ENCODE assay signal across 9 cellular contexts in the genomic region with DNA sequence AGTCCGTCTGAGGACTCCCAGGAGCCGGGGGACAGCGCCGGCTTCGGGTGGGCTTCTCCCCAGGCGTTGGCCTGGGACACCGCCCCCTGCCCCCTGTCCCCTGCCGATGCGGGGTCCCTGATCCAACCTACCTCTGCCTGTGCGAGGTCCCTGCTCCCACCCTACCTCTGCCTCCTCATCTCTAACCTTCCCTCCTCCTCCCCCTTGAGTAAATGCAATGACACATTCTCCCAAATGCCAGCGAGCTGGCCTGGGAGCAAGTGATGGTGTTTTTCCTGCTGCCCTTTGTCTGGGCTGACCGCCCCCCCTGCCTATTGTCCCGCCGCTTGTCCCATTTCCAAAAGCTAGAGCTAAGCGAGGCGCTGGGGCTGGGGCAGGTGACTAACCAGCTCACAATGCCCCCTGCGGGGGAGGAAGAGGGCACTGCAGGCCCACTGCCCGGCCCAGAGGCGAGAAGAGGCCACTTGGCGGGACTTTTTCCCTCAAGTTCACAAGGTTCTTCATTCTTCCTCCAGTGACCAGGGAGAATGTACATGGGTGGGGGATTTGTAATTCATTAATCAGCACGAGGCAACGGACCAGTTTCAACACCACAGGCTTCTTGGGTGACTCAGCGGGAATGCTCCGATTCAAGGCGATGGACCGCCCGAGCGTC. TPM values are rescaled to one million over a fixed set of nuclear protein-coding genes. Genes with fewer than 3 reads are reported as not detected.
DNase-seq lines count a peak whose midpoint lies in the region; FAIRE-seq and TF ChIP-seq lines count a peak whose summit lies in the region.
"Had no signal": no experiment of that assay in that cellular context is flagged by ENCODE, and none has a peak within 500 bp of the region (broad histone marks: within the 10 kb centered on the region; RNA-seq: fewer than 3 reads in every experiment).

No MANE protein-coding gene starts in this region.

- H2BK5ac ChIP-seq in H1 (ENCODE audit: low read depth, low read length): peak overlapping the region; percentile 71; the same call in 1 of the 2 replicates

- CTCF ChIA-PET in H1 (lab: Charles Lee; ENCODE audit: partially characterized antibody): interaction anchor here (0.9 to 34.8 kb wide), 7 partner anchors 8 to 255 kb away, joined by 3 to 1305 read pairs (median 7); a partner anchor contains a TSS

- no peaks in the 10 kb centered on the region for H3K9me3 ChIP-seq in WERI-Rb-1 (ENCODE audit: severe bottlenecking)
- H3K9me3 ChIP-seq in H1 (ENCODE audit: insufficient read depth in 2 of 2, low read depth in 1 of 2, low read length in 1 of 2): no peaks in the 10 kb centered on the region

- peak in 1 of 2 experiments; percentile 3; a peak in 1 of 4 replicates for TF ChIP-seq RAD21 in H1 (IDR thresholded peaks at IDR 0.05 in 1 of 2, conservative IDR thresholded peaks at IDR 0.05 in 1 of 2; ENCODE audit: low read depth in 2 of 2, low read length in 2 of 2)

- H3K56ac ChIP-seq in H1 (replicated peaks; ENCODE audit: insufficient read length, low read depth, low read length): no peak overlapping the region

- no peak overlapping the region for H4K5ac ChIP-seq in H1 (ENCODE audit: insufficient read length, low read depth, low read length)

- no peak overlapping the region for H2BK20ac ChIP-seq in H1 (ENCODE audit: low read length)

- peak overlapping the region; percentile 87 to 96 for H3K4me2 ChIP-seq in H1 (ENCODE audit: insufficient read depth in 1 of 2, low read depth in 2 of 2, low read length in 2 of 2)

- WGBS in H1 (ENCODE audit: extremely low coverage in 1 of 2, insufficient coverage in 1 of 2, insufficient read length in 1 of 2, insufficient replicate concordance in 2 of 2, low coverage in 1 of 2, low lambda C conversion rate in 2 of 2, missing lambda C conversion rate in 1 of 2), 2 experiments: 1% methylated on average over 26 of the region's 28 CpGs; no CpG with 5 or more reads in 1 of the 2 experiments

- no peak overlapping the region for H3K14ac ChIP-seq in H1 (ENCODE audit: insufficient read length)

- H4K8ac ChIP-seq in H1 (ENCODE audit: extremely low read depth, insufficient read depth, low read length): no peak overlapping the region; the same call in 1 of the 2 replicates

- H3K36me3 ChIP-seq in WERI-Rb-1 (no peaks in the 10 kb centered on the region), H1 (ENCODE audit: control insufficient read depth in 2 of 4, insufficient read depth in 4 of 4, low read length in 3 of 4) (no peaks in the 10 kb centered on the region)

- H3K4me3 ChIP-seq in WERI-Rb-1 (ENCODE audit: low read depth, low read length): peak overlapping the region; percentile 57
- peak overlapping the region; percentile 41 to 77 (median 51) for H3K4me3 ChIP-seq in H1 (ENCODE audit: extremely low read depth in 1 of 4, insufficient read depth in 2 of 4, low read depth in 3 of 4, low read length in 4 of 4)

- H3K27me3 ChIP-seq in WERI-Rb-1 (ENCODE audit: insufficient read depth, low read depth, severe bottlenecking): no peaks in the 10 kb centered on the region
- peaks cover 7 to 69% (median 57%) of the 10 kb centered on the region in 4 experiments for H3K27me3 ChIP-seq in H1 (replicated peaks in 1 of 4; ENCODE audit: control insufficient read depth in 3 of 4, extremely low read depth in 1 of 4, insufficient read depth in 3 of 4, low read length in 3 of 4)

- peaks cover 25% of the 10 kb centered on the region; the same call in 1 of the 2 replicates for H3K23me2 ChIP-seq in H1 (ENCODE audit: low read depth, low read length)

- H2BK12ac ChIP-seq in H1 (ENCODE audit: low read depth, low read length): peak overlapping the region; percentile 50; the same call in 1 of the 2 replicates

- H3K79me1 ChIP-seq in H1 (ENCODE audit: low read depth, low read length): no peaks in the 10 kb centered on the region

- no peak for TF ChIP-seq EP300 in H1 (IDR thresholded peaks at IDR 0.05; ENCODE audit: borderline replicate concordance in 1 of 2, low read depth in 2 of 2, low read length in 2 of 2)

- H3K79me2 ChIP-seq in H1 (ENCODE audit: control insufficient read depth in 1 of 2, insufficient read depth in 2 of 2, low read length in 2 of 2): no peaks in the 10 kb centered on the region

- no peak overlapping the region for H3K27ac ChIP-seq in WERI-Rb-1
- H3K27ac ChIP-seq in H1 (ENCODE audit: low read depth, low read length): no peak overlapping the region

- H3K9ac ChIP-seq in H1 (replicated peaks in 1 of 4; ENCODE audit: extremely low read depth in 1 of 4, low read depth in 3 of 4, low read length in 3 of 4): no peak overlapping the region

- POLR2A ChIA-PET in H1 (lab: Charles Lee; ENCODE audit: partially characterized antibody): interaction anchor here (0.9 to 1.8 kb wide), 5 partner anchors 8 to 21 kb away, joined by 3 to 5 read pairs (median 4); a partner anchor contains a TSS

- H3K4me1 Mint-ChIP-seq in IgD-negative memory B cell: peaks cover 22 to 34% (median 28%) of the 10 kb centered on the region in 3 donors

- TF ChIP-seq POLR2A in H1 (IDR thresholded peaks at IDR 0.05; ENCODE audit: control extremely low read depth in 1 of 2, low read depth in 2 of 2, low read length in 2 of 2): no peak

- TF ChIP-seq CTCF in WERI-Rb-1 (IDR thresholded peaks at IDR 0.05; ENCODE audit: low read depth, low read length): peak; percentile 77
- peak in 2 of 3 experiments; percentile 29 to 34; a peak in 3 of 4 replicates for TF ChIP-seq CTCF in H1 (IDR thresholded peaks at IDR 0.05; ENCODE audit: control extremely low read depth in 1 of 3, insufficient read depth in 1 of 3, low read depth in 1 of 3, low read length in 3 of 3)

- no peak overlapping the region for H2BK120ac ChIP-seq in H1 (replicated peaks; ENCODE audit: low read depth, low read length)

- peak overlapping the region; percentile 4 for H3K4ac ChIP-seq in H1 (replicated peaks; ENCODE audit: insufficient read length, low read depth, low read length)

- H3K36me3 Mint-ChIP-seq in IgD-negative memory B cell: peaks cover 1% of the 10 kb centered on the region

- peaks cover 0 to 5% of the 10 kb centered on the region in 2 experiments for H4K20me1 ChIP-seq in H1 (replicated peaks in 1 of 2; ENCODE audit: control insufficient read depth in 1 of 2, insufficient read depth in 2 of 2, low read length in 2 of 2)

- no peak for FAIRE-seq in H1 (lab: Jason Lieb, UNC)
- FAIRE-seq: islet of Langerhans had no signal

- H3K18ac ChIP-seq in H1 (ENCODE audit: extremely low read depth, low read length): peak overlapping the region; percentile 87

- peak overlapping the region; percentile 91 to 99 (median 94) for H3K4me3 Mint-ChIP-seq in IgD-negative memory B cell

- H3K23ac ChIP-seq in H1 (ENCODE audit: insufficient read length): no peak overlapping the region

- DNase-seq in DMS153 (lab: John Stamatoyannopoulos, UW) (peak; percentile 20), DMS153 treated with DMSO at 0.1 percent for 48 hours (lab: John Stamatoyannopoulos, UW; ENCODE audit: unreplicated experiment) (no peak), WERI-Rb-1 (peak; percentile 79), H1 (ENCODE audit: low read depth in 1 of 2, low spot score in 2 of 2) (peak; percentile 78 to 79), medulla oblongata (ENCODE audit: extremely low spot score) (peak; percentile 78), stromal cell of bone marrow (ENCODE audit: low read depth) (peak; percentile 97), NCI-H345 (lab: John Stamatoyannopoulos, UW) (no peak)

- peak overlapping the region; percentile 71 to 99 (median 99) for H3K27ac Mint-ChIP-seq in IgD-negative memory B cell

- H2BK15ac ChIP-seq in H1 (ENCODE audit: low read length): 0 out of 2 replicates have a peak overlapping the region, but pooled peaks have one; percentile 61

- peaks cover 0 to 44% (median 38%) of the 10 kb centered on the region in 4 experiments; a peak in 6 of 7 replicates for H3K4me1 ChIP-seq in H1 (replicated peaks in 1 of 4; ENCODE audit: control insufficient read depth in 3 of 4, insufficient read depth in 4 of 4, low read length in 3 of 4)

- no peak overlapping the region for H2AK5ac ChIP-seq in H1 (ENCODE audit: low read depth, low read length)

- no peaks in the 10 kb centered on the region for H3K27me3 Mint-ChIP-seq in IgD-negative memory B cell

- H2AFZ ChIP-seq in H1 (ENCODE audit: low read length): no peak overlapping the region

- H3K9me3 Mint-ChIP-seq in IgD-negative memory B cell: no peaks in the 10 kb centered on the region

- no peak overlapping the region for H4K91ac ChIP-seq in H1 (replicated peaks; ENCODE audit: insufficient read length, low read length)

RNA-seq across cellular contexts. Expression of a gene that starts 0.6 kb away (rescaled TPM):
- polyA plus RNA-seq in IgD-negative memory B cell (5.1 TPM), H1 (2011; rRNA removed) (1.2 and 2.6 TPM in 2 replicates)
- 0.32 and 0.57 TPM in 2 replicates for total RNA-seq in H1 (2021; fragmentation: NEBNext Ultra II Directional; extraction: Animal tissue kit (Norgen Biotek cat#: 25700))
- polyA plus RNA-seq in H1 (2011; cell fraction: cytosol; rRNA removed): 1.0 TPM
- 2.7 TPM for polyA plus RNA-seq in H1 (2011; cell fraction: nucleus; rRNA removed)
- 0.81 to 1.2 TPM (median 1.0 TPM) in 4 replicates for polyA plus RNA-seq in H1 (2012, experiment 1 of 2)
- polyA plus RNA-seq in H1 (2012, experiment 2 of 2): 0.81 TPM
- polyA plus RNA-seq in H1 (2013, experiment 1 of 2): 0.95 TPM
- polyA plus RNA-seq in H1 (2013, experiment 2 of 2): 0.66 TPM
- 0.54 TPM in 2 replicates for polyA minus RNA-seq in H1 (2011; rRNA and poly(A)+ RNA removed)
- polyA minus RNA-seq in H1 (2011; cell fraction: cytosol; rRNA and poly(A)+ RNA removed): not detected
- 0.40 TPM for polyA minus RNA-seq in H1 (2011; cell fraction: nucleus; rRNA and poly(A)+ RNA removed)

RNA-seq across cellular contexts. Expression of a gene that starts 17.7 kb away (rescaled TPM):
- 12.0 TPM for polyA plus RNA-seq in IgD-negative memory B cell
- total RNA-seq in H1 (2021; fragmentation: NEBNext Ultra II Directional; extraction: Animal tissue kit (Norgen Biotek cat#: 25700)): 20.8 and 22.2 TPM in 2 replicates
- 25.5 and 29.6 TPM in 2 replicates for polyA plus RNA-seq in H1 (2011; rRNA removed)
- polyA plus RNA-seq in H1 (2011; cell fraction: cytosol; rRNA removed): 25.1 TPM
- 76.6 TPM for polyA plus RNA-seq in H1 (2011; cell fraction: nucleus; rRNA removed)
- polyA plus RNA-seq in H1 (2012, experiment 1 of 2): 19.7 to 23.9 TPM (median 22.6 TPM) in 4 replicates
- polyA plus RNA-seq in H1 (2012, experiment 2 of 2): 19.6 TPM
- polyA plus RNA-seq in H1 (2013, experiment 1 of 2): 19.6 TPM
- polyA plus RNA-seq in H1 (2013, experiment 2 of 2): 18.6 TPM
- 5.9 and 10.4 TPM in 2 replicates for polyA minus RNA-seq in H1 (2011; rRNA and poly(A)+ RNA removed)
- 10.0 TPM for polyA minus RNA-seq in H1 (2011; cell fraction: cytosol; rRNA and poly(A)+ RNA removed)
- polyA minus RNA-seq in H1 (2011; cell fraction: nucleus; rRNA and poly(A)+ RNA removed): 17.6 TPM

RNA-seq across cellular contexts. Expression of a gene that starts 20.7 kb away (rescaled TPM):
- polyA plus RNA-seq in IgD-negative memory B cell (384 TPM), H1 (2011; rRNA removed) (46.7 and 72.0 TPM in 2 replicates)
- total RNA-seq in H1 (2021; fragmentation: NEBNext Ultra II Directional; extraction: Animal tissue kit (Norgen Biotek cat#: 25700)): 18.5 and 21.2 TPM in 2 replicates
- 40.6 TPM for polyA plus RNA-seq in H1 (2011; cell fraction: cytosol; rRNA removed)
- polyA plus RNA-seq in H1 (2011; cell fraction: nucleus; rRNA removed): 35.3 TPM
- polyA plus RNA-seq in H1 (2012, experiment 1 of 2): 18.8 to 31.5 TPM (median 27.6 TPM) in 4 replicates
- 33.8 TPM for polyA plus RNA-seq in H1 (2012, experiment 2 of 2)
- polyA plus RNA-seq in H1 (2013, experiment 1 of 2): 25.0 TPM
- polyA plus RNA-seq in H1 (2013, experiment 2 of 2): 25.1 TPM
- 6.8 and 7.2 TPM in 2 replicates for polyA minus RNA-seq in H1 (2011; rRNA and poly(A)+ RNA removed)
- 12.2 TPM for polyA minus RNA-seq in H1 (2011; cell fraction: cytosol; rRNA and poly(A)+ RNA removed)
- 11.0 TPM for polyA minus RNA-seq in H1 (2011; cell fraction: nucleus; rRNA and poly(A)+ RNA removed)

RNA-seq across cellular contexts. Expression of a gene that starts 27.6 kb away (rescaled TPM):
- polyA plus RNA-seq in IgD-negative memory B cell: 546 TPM
- 198 and 210 TPM in 2 replicates for total RNA-seq in H1 (2021; fragmentation: NEBNext Ultra II Directional; extraction: Animal tissue kit (Norgen Biotek cat#: 25700))
- 359 and 430 TPM in 2 replicates for polyA plus RNA-seq in H1 (2011; rRNA removed)
- 274 TPM for polyA plus RNA-seq in H1 (2011; cell fraction: cytosol; rRNA removed)
- 218 TPM for polyA plus RNA-seq in H1 (2011; cell fraction: nucleus; rRNA removed)
- polyA plus RNA-seq in H1 (2012, experiment 1 of 2): 139 to 201 TPM (median 197 TPM) in 4 replicates
- 283 TPM for polyA plus RNA-seq in H1 (2012, experiment 2 of 2)
- polyA plus RNA-seq in H1 (2013, experiment 1 of 2): 157 TPM
- polyA plus RNA-seq in H1 (2013, experiment 2 of 2): 156 TPM
- polyA minus RNA-seq in H1 (2011; rRNA and poly(A)+ RNA removed): 140 and 166 TPM in 2 replicates
- 98.8 TPM for polyA minus RNA-seq in H1 (2011; cell fraction: cytosol; rRNA and poly(A)+ RNA removed)
- 65.8 TPM for polyA minus RNA-seq in H1 (2011; cell fraction: nucleus; rRNA and poly(A)+ RNA removed)

RNA-seq across cellular contexts. Expression of a gene that starts 29.8 kb away (rescaled TPM):
- polyA plus RNA-seq in IgD-negative memory B cell: 341 TPM
- 0.69 TPM in 1 of 2 replicates, not detected in the other for total RNA-seq in H1 (2021; fragmentation: NEBNext Ultra II Directional; extraction: Animal tissue kit (Norgen Biotek cat#: 25700))
- polyA plus RNA-seq in H1 (2011; rRNA removed): 0.27 and 0.35 TPM in 2 replicates
- 0.16 TPM for polyA plus RNA-seq in H1 (2011; cell fraction: cytosol; rRNA removed)
- polyA plus RNA-seq in H1 (2011; cell fraction: nucleus; rRNA removed): 1.6 TPM
- 0.11 to 1.00 TPM (median 0.55 TPM) in 4 replicates for polyA plus RNA-seq in H1 (2012, experiment 1 of 2)
- polyA plus RNA-seq in H1 (2012, experiment 2 of 2): 0.31 TPM
- polyA plus RNA-seq in H1 (2013, experiment 1 of 2): 0.41 TPM
- polyA plus RNA-seq in H1 (2013, experiment 2 of 2): 0.46 TPM
- polyA minus RNA-seq in H1 (2011; rRNA and poly(A)+ RNA removed): 0.22 and 0.41 TPM in 2 replicates
- not detected for polyA minus RNA-seq in H1 (2011; cell fraction: cytosol; rRNA and poly(A)+ RNA removed)
- polyA minus RNA-seq in H1 (2011; cell fraction: nucleus; rRNA and poly(A)+ RNA removed): 0.40 TPM

Comparison
In these comparisons a context has a peak if more than half of its experiments do, and no peak if none do; other contexts are left out.
1. DNase-seq: peak in DMS153 (single experiment), WERI-Rb-1 (single experiment), H1 (2 of 2), medulla oblongata (single experiment) and stromal cell of bone marrow (single experiment); none in DMS153 treated with DMSO at 0.1 percent for 48 hours (single experiment) and NCI-H345 (single experiment).